In the genomic region with DNA sequence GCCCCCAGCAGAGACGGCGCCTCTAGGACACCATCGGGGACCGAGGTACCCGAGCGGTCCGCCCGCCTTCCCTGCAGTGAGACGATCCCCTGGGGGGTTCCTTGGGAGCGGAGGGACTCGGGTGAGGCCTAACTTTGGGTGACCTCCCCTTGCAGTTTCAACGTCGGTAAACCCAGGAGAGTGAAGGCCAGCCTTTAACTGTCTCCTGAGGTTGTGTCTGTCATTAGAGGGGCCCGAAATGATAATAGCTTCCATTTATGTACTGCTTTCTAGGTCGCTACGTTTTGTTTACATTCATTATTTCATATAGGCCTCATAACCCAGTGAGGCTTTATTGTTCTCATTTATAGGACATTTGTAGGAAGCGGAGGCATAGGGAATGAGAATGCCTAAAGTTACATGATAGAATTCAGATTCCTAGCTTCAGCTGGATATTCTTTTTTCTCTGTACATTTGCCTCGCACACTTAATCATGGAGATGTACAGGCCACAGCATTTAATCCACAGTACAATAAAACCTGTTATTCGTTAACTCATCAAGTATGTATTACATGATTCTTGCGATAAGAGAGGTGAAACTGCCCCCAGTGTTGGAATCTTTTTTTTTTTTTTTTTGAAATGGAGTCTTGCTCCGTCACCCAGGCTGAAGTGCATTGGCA, we compare ENCODE assay signal across 8 cellular contexts. TPM values are rescaled to one million over a fixed set of nuclear protein-coding genes. Genes with fewer than 3 reads are reported as not detected.
DNase-seq lines count a peak whose midpoint lies in the region; ATAC-seq and TF ChIP-seq lines count a peak whose summit lies in the region.

No MANE protein-coding gene starts in this region.

- no peak for TF ChIP-seq POLR2A in GM18505 (IDR thresholded peaks at IDR 0.05; ENCODE audit: borderline replicate concordance, extremely low read depth, insufficient read depth, insufficient read length)

- H3K4me1 ChIP-seq in ACC112 (ENCODE audit: control insufficient read depth, insufficient read depth, low read length, unreplicated experiment) (peaks cover 8% of the 10 kb centered on the region), Panc1 (ENCODE audit: control insufficient read depth, insufficient read depth, low read length) (peaks cover 17% of the 10 kb centered on the region), endodermal cell (ENCODE audit: control insufficient read depth, insufficient read depth, low read length) (peaks cover 4% of the 10 kb centered on the region)
- peaks cover 11 to 17% of the 10 kb centered on the region in 2 donors for H3K4me1 ChIP-seq in naive thymus-derived CD4-positive, alpha-beta T cell (ENCODE audit: control insufficient read depth in 2 of 2, insufficient read depth in 2 of 2, low read length in 2 of 2)

- H3K4me3 Mint-ChIP-seq in endodermal cell = peak overlapping the region; percentile 75
- H3K4me3 Mint-ChIP-seq in naive thymus-derived CD4-positive, alpha-beta T cell = peak overlapping the region; percentile 82 to 93 (median 88)

- no peaks in the 10 kb centered on the region for H3K9me3 Mint-ChIP-seq in endodermal cell
- H3K9me3 Mint-ChIP-seq in naive thymus-derived CD4-positive, alpha-beta T cell = no peaks in the 10 kb centered on the region

- H3K36me3 ChIP-seq in ACC112 (ENCODE audit: insufficient read depth, low read length) = peaks cover 11% of the 10 kb centered on the region; the same call in 1 of the 2 replicates
- peaks cover 3% of the 10 kb centered on the region for H3K36me3 ChIP-seq in Panc1 (ENCODE audit: control insufficient read depth, insufficient read depth, low read length)
- H3K36me3 ChIP-seq in endodermal cell (ENCODE audit: control insufficient read depth, insufficient read depth, low read length) = peaks cover 58% of the 10 kb centered on the region
- H3K36me3 ChIP-seq in naive thymus-derived CD4-positive, alpha-beta T cell (ENCODE audit: control insufficient read depth in 2 of 3, insufficient read depth in 3 of 3, low read length in 3 of 3) = peaks cover 0 to 39% (median 16%) of the 10 kb centered on the region in 3 experiments

- H3K4me1 Mint-ChIP-seq in endodermal cell = peaks cover 18% of the 10 kb centered on the region
- H3K4me1 Mint-ChIP-seq in naive thymus-derived CD4-positive, alpha-beta T cell = peaks cover 24 to 37% (median 28%) of the 10 kb centered on the region in 7 donors

- peak overlapping the region; percentile 76 for H2AFZ ChIP-seq in ACC112 (ENCODE audit: low read length, unreplicated experiment)

- POLR2A ChIA-PET in Panc1 (lab: Charles Lee) = no interaction called here
- POLR2A ChIA-PET in naive thymus-derived CD4-positive, alpha-beta T cell (lab: Charles Lee) = interaction anchor here (0.6 to 2.3 kb wide), 9 partner anchors 22 to 160 kb away, joined by 3 to 14 read pairs (median 3); a partner anchor contains a TSS

- H3K9me3 ChIP-seq in Panc1 (ENCODE audit: control insufficient read depth, insufficient read depth, low read depth, low read length) (no peaks in the 10 kb centered on the region), endodermal cell (ENCODE audit: control insufficient read depth, low read length) (no peaks in the 10 kb centered on the region)
- H3K9me3 ChIP-seq in naive thymus-derived CD4-positive, alpha-beta T cell (ENCODE audit: control insufficient read depth in 2 of 3, low read length in 3 of 3) = no peaks in the 10 kb centered on the region

- TF ChIP-seq CTCF in Panc1 (IDR thresholded peaks at IDR 0.05) = no peak
- TF ChIP-seq CTCF in endodermal cell (conservative IDR thresholded peaks at IDR 0.05) = no peak

- H3K36me3 Mint-ChIP-seq in endodermal cell (ENCODE audit: low read depth) = peaks cover 46% of the 10 kb centered on the region
- peaks cover 0 to 13% (median 10%) of the 10 kb centered on the region in 5 donors for H3K36me3 Mint-ChIP-seq in naive thymus-derived CD4-positive, alpha-beta T cell

- intact Hi-C loops in Panc1 (cut with micrococcal nuclease; ENCODE audit: unreplicated experiment) = no loop called here
- intact Hi-C loops in naive thymus-derived CD4-positive, alpha-beta T cell (cut with micrococcal nuclease) = loop anchor here (1.0 to 5.0 kb wide), 9 partner anchors 21 to 509 kb away; a partner anchor contains a TSS
- intact Hi-C loops in posterior vena cava (cut with DNase I) = no loop called here

- CTCF ChIA-PET in Panc1 (lab: Charles Lee) = interaction anchor here (0.7 kb wide), 1 partner anchor 248 kb away, joined by 6 read pairs; no protein-coding TSS in a partner anchor
- CTCF ChIA-PET in naive thymus-derived CD4-positive, alpha-beta T cell (lab: Charles Lee) = interaction anchor here (0.6 to 1.3 kb wide), 3 partner anchors 17 to 58 kb away, joined by 3 to 4 read pairs (median 3); a partner anchor contains a TSS

- no peaks in the 10 kb centered on the region for H3K27me3 Mint-ChIP-seq in endodermal cell (ENCODE audit: insufficient read depth)
- no peaks in the 10 kb centered on the region for H3K27me3 Mint-ChIP-seq in naive thymus-derived CD4-positive, alpha-beta T cell

- H3K27ac ChIP-seq in ACC112 (ENCODE audit: low read depth, low read length) (no peak overlapping the region), Panc1 (ENCODE audit: low read length) (peak overlapping the region; percentile 93), endodermal cell (ENCODE audit: low read depth, low read length) (no peak overlapping the region)
- H3K27ac ChIP-seq in naive thymus-derived CD4-positive, alpha-beta T cell (ENCODE audit: low read depth, low read length) = peak overlapping the region; percentile 91

- peak overlapping the region; percentile 86 for H3K27ac Mint-ChIP-seq in endodermal cell
- H3K27ac Mint-ChIP-seq in naive thymus-derived CD4-positive, alpha-beta T cell = peak overlapping the region; percentile 72 to 92 (median 87)

- H3K4me3 ChIP-seq in ACC112 (ENCODE audit: low read depth, low read length) (peak overlapping the region; percentile 86), Panc1 (ENCODE audit: low read depth in 2 of 2, low read length in 2 of 2) (peak overlapping the region; percentile 83 to 93), endodermal cell (ENCODE audit: low read length) (peak overlapping the region; percentile 95)
- H3K4me3 ChIP-seq in naive thymus-derived CD4-positive, alpha-beta T cell (ENCODE audit: low read length) = peak overlapping the region; percentile 93

- in situ Hi-C loops in Panc1 (cut with HindIII; ENCODE audit: low pct_unique_long_range_greater_than_20kb, low sequenced_read_pairs) = no loop called here

- H3K79me2 ChIP-seq in ACC112 (ENCODE audit: control insufficient read depth, insufficient read depth, low read length, unreplicated experiment) = peaks cover 8% of the 10 kb centered on the region

- DNase-seq in Panc1 (ENCODE audit: low read depth, low spot score) (no peak), endodermal cell (no peak), posterior vena cava (ENCODE audit: low spot score) (no peak), GM19238 (ENCODE audit: insufficient read length, low spot score) (no peak)
- no peak for DNase-seq in naive thymus-derived CD4-positive, alpha-beta T cell

- 21 to 22% methylated on average over 15 to 21 of the region's 21 CpGs for WGBS in endodermal cell (ENCODE audit: insufficient coverage in 1 of 2, insufficient read length in 1 of 2), 2 experiments

- H3K27me3 ChIP-seq in ACC112 (ENCODE audit: insufficient read depth, low read length) (no peaks in the 10 kb centered on the region), Panc1 (ENCODE audit: control insufficient read depth, insufficient read depth, low read length) (no peaks in the 10 kb centered on the region), endodermal cell (ENCODE audit: control insufficient read depth, insufficient read depth, low read length, poor library complexity, severe bottlenecking) (no peaks in the 10 kb centered on the region)
- no peaks in the 10 kb centered on the region for H3K27me3 ChIP-seq in naive thymus-derived CD4-positive, alpha-beta T cell (ENCODE audit: control insufficient read depth in 2 of 2, insufficient read depth in 2 of 2, low read length in 2 of 2)

- ATAC-seq in GM18861 (IDR thresholded peaks at IDR 0.05; ENCODE audit: unreplicated experiment) = peak; percentile 49
- ATAC-seq in Panc1 = no peak
- no peak for ATAC-seq in naive thymus-derived CD4-positive, alpha-beta T cell
- no peak for ATAC-seq in GM18505 (IDR thresholded peaks at IDR 0.05; ENCODE audit: unreplicated experiment)

- H3K9ac ChIP-seq in endodermal cell (ENCODE audit: extremely low read depth, low read length, poor library complexity, severe bottlenecking) = peak overlapping the region; percentile 51

- TSS peak; percentile 62 for BruUV-seq in Panc1 (replicated peaks; lab: Mats Ljungman, UMichigan)

RNA-seq across cellular contexts. Expression of a gene that starts 1.0 kb away (rescaled TPM):
- total RNA-seq in Panc1 (2021; ENCODE audit: unreplicated experiment) (30.8 TPM), endodermal cell (10 to 100 TPM; 17.9 to 24.3 TPM), posterior vena cava (10 to 100 TPM in 1 of 2 donors, 1 to 10 TPM in 1; 8.5 to 13.4 TPM)
- 18.1 TPM for polyA plus RNA-seq in Panc1 (2012; ENCODE audit: insufficient read length)
- polyA plus RNA-seq in endodermal cell (2013, experiment 1 of 2) = 16.9 TPM
- 16.7 TPM for polyA plus RNA-seq in endodermal cell (2013, experiment 2 of 2)
- 10 to 100 TPM; 23.7 to 38.0 (median 32.1) TPM for total RNA-seq in naive thymus-derived CD4-positive, alpha-beta T cell
- 10 to 100 TPM; 12.3 to 22.5 TPM for polyA plus RNA-seq in naive thymus-derived CD4-positive, alpha-beta T cell

RNA-seq across cellular contexts. Expression of a gene that starts 21.3 kb away (rescaled TPM):
- 15.8 TPM for total RNA-seq in Panc1 (2021; ENCODE audit: unreplicated experiment)
- 24.4 TPM for polyA plus RNA-seq in Panc1 (2012; ENCODE audit: insufficient read length)
- total RNA-seq in endodermal cell = 10 to 100 TPM; 31.6 to 38.0 TPM
- 87.3 TPM for polyA plus RNA-seq in endodermal cell (2013, experiment 1 of 2)
- polyA plus RNA-seq in endodermal cell (2013, experiment 2 of 2) = 72.0 TPM
- total RNA-seq in naive thymus-derived CD4-positive, alpha-beta T cell = 10 to 100 TPM in 2 of 5 experiments, 1 to 10 TPM in 3; 7.0 to 12.0 (median 9.5) TPM
- 1 to 10 TPM; 1.3 to 1.9 TPM for polyA plus RNA-seq in naive thymus-derived CD4-positive, alpha-beta T cell
- 1 to 10 TPM; 5.2 to 7.2 TPM for total RNA-seq in posterior vena cava

RNA-seq across cellular contexts. Expression of a gene that starts 24.9 kb away (rescaled TPM):
- 44.5 TPM for total RNA-seq in Panc1 (2021; ENCODE audit: unreplicated experiment)
- 56.6 TPM for polyA plus RNA-seq in Panc1 (2012; ENCODE audit: insufficient read length)
- total RNA-seq in endodermal cell = 10 to 100 TPM; 33.5 to 33.9 TPM
- 31.1 TPM for polyA plus RNA-seq in endodermal cell (2013, experiment 1 of 2)
- polyA plus RNA-seq in endodermal cell (2013, experiment 2 of 2) = 33.3 TPM
- total RNA-seq in naive thymus-derived CD4-positive, alpha-beta T cell = 10 to 100 TPM; 25.9 to 51.5 (median 46.7) TPM
- polyA plus RNA-seq in naive thymus-derived CD4-positive, alpha-beta T cell = 10 to 100 TPM; 14.9 to 38.3 TPM
- 10 to 100 TPM; 17.6 to 22.5 TPM for total RNA-seq in posterior vena cava

RNA-seq across cellular contexts. Expression of a gene that starts 30.3 kb away (rescaled TPM):
- total RNA-seq in Panc1 (2021; ENCODE audit: unreplicated experiment) = 69.1 TPM
- polyA plus RNA-seq in Panc1 (2012; ENCODE audit: insufficient read length) = 60.3 TPM
- 10 to 100 TPM; 37.6 to 39.7 TPM for total RNA-seq in endodermal cell
- 48.6 TPM for polyA plus RNA-seq in endodermal cell (2013, experiment 1 of 2)
- 45.3 TPM for polyA plus RNA-seq in endodermal cell (2013, experiment 2 of 2)
- 10 to 100 TPM; 20.4 to 51.2 (median 47.7) TPM for total RNA-seq in naive thymus-derived CD4-positive, alpha-beta T cell
- polyA plus RNA-seq in naive thymus-derived CD4-positive, alpha-beta T cell = 100 to 1,000 TPM; 145 to 169 TPM
- total RNA-seq in posterior vena cava = 10 to 100 TPM; 27.8 to 29.6 TPM

RNA-seq across cellular contexts. Expression of a gene that starts 30.9 kb away (rescaled TPM):
- total RNA-seq in Panc1 (2021; ENCODE audit: unreplicated experiment) = 82.9 TPM
- 31.9 TPM for polyA plus RNA-seq in Panc1 (2012; ENCODE audit: insufficient read length)
- total RNA-seq in endodermal cell = 100 to 1,000 TPM; 122 to 126 TPM
- polyA plus RNA-seq in endodermal cell (2013, experiment 1 of 2) = 43.2 TPM
- 41.9 TPM for polyA plus RNA-seq in endodermal cell (2013, experiment 2 of 2)
- 100 to 1,000 TPM; 108 to 286 (median 146) TPM for total RNA-seq in naive thymus-derived CD4-positive, alpha-beta T cell
- 10 to 100 TPM; 21.6 to 23.6 TPM for polyA plus RNA-seq in naive thymus-derived CD4-positive, alpha-beta T cell
- total RNA-seq in posterior vena cava = 10 to 100 TPM; 35.2 to 50.7 TPM

Comparison
In these comparisons a context has a peak if more than half of its experiments do, and no peak if none do; other contexts are left out.
1. H3K27ac ChIP-seq: peak in Panc1 (single experiment) and naive thymus-derived CD4-positive, alpha-beta T cell (single experiment); none in ACC112 (single experiment) and endodermal cell (single experiment).
2. intact Hi-C loops: an anchor here in naive thymus-derived CD4-positive, alpha-beta T cell (1.0 to 5.0 kb wide); none called in Panc1 and posterior vena cava.
3. Peak in every context shown above with its lines, with median percentiles within 50 percentile points of each other: H3K4me3 ChIP-seq.